In genomic region chr11:44000731-44001130, GRCh38 we compare ENCODE assay signal across 31 cellular contexts. TPM values are rescaled to one million over a fixed set of nuclear protein-coding genes. Genes with fewer than 3 reads are reported as not detected.
"Had no signal": no experiment of that assay in that cellular context is flagged by ENCODE, and none has a peak within 500 bp of the region (broad histone marks: within the 10 kb centered on the region; RNA-seq: fewer than 3 reads in every experiment).

No MANE protein-coding gene starts in this region.

- DNase-seq: activated CD4-positive, alpha-beta memory T cell treated with anti-CD3 and anti-CD28 coated beads for 36 hours; activated CD4-positive, alpha-beta T cell treated with anti-CD3 and anti-CD28 coated beads for 36 hours; activated CD4-positive, alpha-beta T cell treated with anti-CD3 and anti-CD28 coated beads, Interleukin-2, amount 10 ng/mL, durations not matched to agents 24 days and 14 days; activated CD4-positive, CD25-positive, alpha-beta regulatory T cell; activated CD4-positive, CD25-positive, alpha-beta regulatory T cell treated with anti-CD3 and anti-CD28 coated beads, Interleukin-2, amount 50 U/mL, for 72 hours; activated CD8-positive, alpha-beta T cell treated with anti-CD3 and anti-CD28 coated beads, Interleukin-2, amount 10 ng/mL, durations not matched to agents 7 days and 5 days; activated effector memory CD4-positive, alpha-beta T cell treated with Interleukin-2 at 50 U/mL for 16 hours; activated gamma-delta T cell treated with Interleukin-2 at 50 U/mL for 16 hours; activated naive CD4-positive, alpha-beta T cell treated with anti-CD3 and anti-CD28 coated beads, Interleukin-2, amount 50 U/mL, for 16 hours; activated naive CD4-positive, alpha-beta T cell treated with Interleukin-2 at 50 U/mL for 16 hours; activated T-cell treated with anti-CD3 and anti-CD28 coated beads, Interleukin-2, amount 50 U/mL, for 4 hours; amniotic stem cell; caudate nucleus; cortex of kidney; dermis blood vessel endothelial cell; effector CD4-positive, alpha-beta T cell; effector memory CD8-positive, alpha-beta T cell; erythroblast; foreskin keratinocyte; gastrocnemius medialis; glutamatergic neuron; heart left ventricle; T-helper 2 cell had no signal

- H3K36me3 Mint-ChIP-seq: activated CD4-positive, alpha-beta memory T cell treated with anti-CD3 and anti-CD28 coated beads for 36 hours; activated naive CD8-positive, alpha-beta T cell had no signal

- FAIRE-seq: astrocyte, colon had no signal

- H3K27me3 ChIP-seq: gastrocnemius medialis, heart left ventricle had no signal

- ATAC-seq: activated CD4-positive, alpha-beta T cell treated with anti-CD3 and anti-CD28 coated beads for 36 hours; activated CD8-positive, alpha-beta T cell treated with anti-CD3 and anti-CD28 coated beads, Interleukin-2, amount 10 ng/mL, durations not matched to agents 7 days and 5 days; activated T-cell treated with anti-CD3 and anti-CD28 coated beads, Interleukin-2, amount 50 U/mL, for 4 hours; activated T-helper 17 cell treated with anti-CD3 and anti-CD28 coated beads, Interleukin-2, amount 50 U/mL, for 72 hours; effector memory CD8-positive, alpha-beta T cell; foreskin keratinocyte; gastrocnemius medialis; heart left ventricle had no signal

- H3K27ac ChIP-seq: esophagus muscularis mucosa, foreskin keratinocyte, gastrocnemius medialis, heart left ventricle had no signal

- H3K4me1 ChIP-seq: foreskin keratinocyte, gastrocnemius medialis had no signal

- H3K9me3 ChIP-seq: esophagus muscularis mucosa, gastrocnemius medialis, heart left ventricle had no signal

- H3K27ac Mint-ChIP-seq: activated CD4-positive, alpha-beta memory T cell treated with anti-CD3 and anti-CD28 coated beads for 36 hours; activated CD4-positive, alpha-beta T cell treated with anti-CD3 and anti-CD28 coated beads for 36 hours; activated CD4-positive, alpha-beta T cell treated with anti-CD3 and anti-CD28 coated beads, Interleukin-2, amount 10 ng/mL, durations not matched to agents 24 days and 14 days; activated CD8-positive, alpha-beta T cell treated with anti-CD3 and anti-CD28 coated beads, Interleukin-2, amount 10 ng/mL, durations not matched to agents 7 days and 5 days; activated naive CD8-positive, alpha-beta T cell; activated T-helper 17 cell treated with anti-CD3 and anti-CD28 coated beads, Interleukin-2, amount 50 U/mL, for 72 hours; effector memory CD8-positive, alpha-beta T cell had no signal

- H3K4me3 Mint-ChIP-seq: activated CD4-positive, alpha-beta memory T cell treated with anti-CD3 and anti-CD28 coated beads for 36 hours; activated CD4-positive, alpha-beta T cell treated with anti-CD3 and anti-CD28 coated beads for 36 hours; activated CD4-positive, alpha-beta T cell treated with anti-CD3 and anti-CD28 coated beads, Interleukin-2, amount 10 ng/mL, durations not matched to agents 24 days and 14 days; activated CD8-positive, alpha-beta T cell treated with anti-CD3 and anti-CD28 coated beads, Interleukin-2, amount 10 ng/mL, durations not matched to agents 7 days and 5 days; activated naive CD8-positive, alpha-beta T cell; activated T-cell treated with anti-CD3 and anti-CD28 coated beads, Interleukin-2, amount 50 U/mL, for 4 hours; activated T-helper 17 cell treated with anti-CD3 and anti-CD28 coated beads, Interleukin-2, amount 50 U/mL, for 72 hours; effector memory CD8-positive, alpha-beta T cell had no signal

- H3K27me3 Mint-ChIP-seq: activated CD4-positive, alpha-beta T cell treated with anti-CD3 and anti-CD28 coated beads, Interleukin-2, amount 10 ng/mL, durations not matched to agents 24 days and 14 days; activated naive CD8-positive, alpha-beta T cell had no signal

- H3K4me3 ChIP-seq: esophagus muscularis mucosa, gastrocnemius medialis, heart left ventricle had no signal

- H3K4me1 Mint-ChIP-seq: activated CD4-positive, alpha-beta T cell treated with anti-CD3 and anti-CD28 coated beads for 36 hours; activated CD4-positive, alpha-beta T cell treated with anti-CD3 and anti-CD28 coated beads, Interleukin-2, amount 10 ng/mL, durations not matched to agents 24 days and 14 days; activated T-helper 17 cell treated with anti-CD3 and anti-CD28 coated beads, Interleukin-2, amount 50 U/mL, for 72 hours had no signal

- H3K9me3 Mint-ChIP-seq: activated CD4-positive, alpha-beta memory T cell treated with anti-CD3 and anti-CD28 coated beads for 36 hours; activated CD4-positive, alpha-beta T cell treated with anti-CD3 and anti-CD28 coated beads, Interleukin-2, amount 10 ng/mL, durations not matched to agents 24 days and 14 days; activated T-cell treated with anti-CD3 and anti-CD28 coated beads, Interleukin-2, amount 50 U/mL, for 4 hours; activated T-helper 17 cell treated with anti-CD3 and anti-CD28 coated beads, Interleukin-2, amount 50 U/mL, for 72 hours; effector memory CD8-positive, alpha-beta T cell had no signal

- H3K36me3 ChIP-seq: esophagus muscularis mucosa, gastrocnemius medialis, heart left ventricle had no signal

RNA-seq across cellular contexts. Expression of gene ACCSL, which starts 47.0 kb away (rescaled TPM):
- total RNA-seq: activated CD4-positive, alpha-beta memory T cell treated with anti-CD3 and anti-CD28 coated beads for 36 hours; activated CD4-positive, alpha-beta T cell treated with anti-CD3 and anti-CD28 coated beads for 36 hours; activated CD4-positive, alpha-beta T cell treated with anti-CD3 and anti-CD28 coated beads, Interleukin-2, amount 10 ng/mL, durations not matched to agents 24 days and 14 days; activated CD8-positive, alpha-beta T cell treated with anti-CD3 and anti-CD28 coated beads, Interleukin-2, amount 10 ng/mL, durations not matched to agents 7 days and 5 days; activated T-cell treated with anti-CD3 and anti-CD28 coated beads, Interleukin-2, amount 50 U/mL, for 4 hours; activated T-helper 17 cell treated with anti-CD3 and anti-CD28 coated beads, Interleukin-2, amount 50 U/mL, for 72 hours; astrocyte; chondrocyte; dermis blood vessel endothelial cell; esophagus muscularis mucosa; foreskin keratinocyte; gastrocnemius medialis; heart left ventricle; T-helper 1 cell treated with Interleukin-12 subunit alpha and Interleukin-12 subunit beta and Interleukin-4 antibody, amounts not matched to agents 30 ng/mL and 1 ng/mL, for 36 hours had no signal
- polyA plus RNA-seq: adipose tissue, foreskin keratinocyte, heart left ventricle had no signal

RNA-seq across cellular contexts. Expression of gene C11orf96, which starts 58.3 kb away (rescaled TPM):
- total RNA-seq: foreskin keratinocyte had no signal
- polyA plus RNA-seq: foreskin keratinocyte had no signal
